1 cellular context compared by ENCODE assay signal in genomic region chr15:80127911-80128310, GRCh38.
A peak's percentile ranks its signal among the peaks of the same experiment; 100 is the strongest.
TF ChIP-seq lines count a peak whose summit lies in the region.

No MANE protein-coding gene starts in this region.

TF ChIP-seq in endothelial cell of umbilical vein, 7 proteins besides CTCF, POLR2A, EP300 and RAD21 (continued from another document):
- TF ChIP-seq FOS (IDR thresholded peaks at IDR 0.05; ENCODE audit: borderline replicate concordance, insufficient read depth, low read length) (peak; percentile 35), GATA2 (IDR thresholded peaks at IDR 0.05; ENCODE audit: insufficient read depth, insufficient read length, low read depth, low read length) (no peak)
